In the genomic region with DNA sequence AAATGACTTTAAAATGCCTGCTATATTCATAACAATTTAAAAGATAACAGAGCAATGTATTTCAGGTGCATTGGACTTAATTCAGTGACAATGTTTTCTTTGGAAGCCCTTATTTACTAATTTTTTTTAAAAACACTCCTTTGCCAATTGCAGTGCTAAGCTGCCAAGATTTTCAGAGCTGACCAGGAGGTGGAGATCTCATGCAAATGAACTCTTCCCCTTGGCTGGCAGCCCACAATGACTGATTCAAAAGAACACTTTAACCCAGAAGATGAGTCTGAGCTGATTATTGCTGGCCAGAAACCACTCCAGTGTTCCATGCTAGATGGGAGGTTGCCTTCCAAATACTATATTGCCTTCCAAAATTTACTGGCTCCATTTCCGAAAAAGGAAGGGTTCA, we compare ENCODE assay signal across 9 cellular contexts.
DNase-seq lines count a peak whose midpoint lies in the region; ATAC-seq and TF ChIP-seq lines count a peak whose summit lies in the region.
"Had no signal": no experiment of that assay in that cellular context is flagged by ENCODE, and none has a peak within 500 bp of the region (broad histone marks: within the 10 kb centered on the region; RNA-seq: fewer than 3 reads in every experiment).

No MANE protein-coding gene starts in this region.

- H3K4me3 ChIP-seq in GM12865 (ENCODE audit: low read depth, low read length) (no peak overlapping the region), endodermal cell (ENCODE audit: low read length) (no peak overlapping the region), neural progenitor cell (no peak overlapping the region)

- H3K27ac Mint-ChIP-seq in endodermal cell, result no peak overlapping the region
- no peak overlapping the region for H3K27ac Mint-ChIP-seq in neural progenitor cell
- H3K27ac Mint-ChIP-seq in natural killer cell treated with Interleukin-12 subunit alpha and Interleukin-12 subunit beta and Interleukin-15 and Interleukin-18, amount 100 ng/mL, for 72 hours, result no peak overlapping the region
- H3K27ac Mint-ChIP-seq: dendritic cell treated with granulocyte-macrophage colony-stimulating factor and Interleukin-4, amounts not matched to agents 40 ng/mL and 50 ng/mL, for 4 days had no signal

- H3K4me1 ChIP-seq in endodermal cell (ENCODE audit: control insufficient read depth, insufficient read depth, low read length), result no peaks in the 10 kb centered on the region
- peaks cover 10% of the 10 kb centered on the region for H3K4me1 ChIP-seq in neural progenitor cell

- H3K27ac ChIP-seq in endodermal cell (ENCODE audit: low read depth, low read length) (no peak overlapping the region), neural progenitor cell (no peak overlapping the region)

- no peaks in the 10 kb centered on the region for H3F3A ChIP-seq in neural progenitor cell (ENCODE audit: low read depth)

- H3K27me3 Mint-ChIP-seq in endodermal cell (ENCODE audit: insufficient read depth) (no peaks in the 10 kb centered on the region), neural progenitor cell (ENCODE audit: insufficient read depth, low read depth) (no peaks in the 10 kb centered on the region)
- peaks cover 2 to 8% of the 10 kb centered on the region in 2 donors for H3K27me3 Mint-ChIP-seq in natural killer cell treated with Interleukin-12 subunit alpha and Interleukin-12 subunit beta and Interleukin-15 and Interleukin-18, amount 100 ng/mL, for 72 hours
- H3K27me3 Mint-ChIP-seq: dendritic cell treated with granulocyte-macrophage colony-stimulating factor and Interleukin-4, amounts not matched to agents 40 ng/mL and 50 ng/mL, for 4 days had no signal

- no peaks in the 10 kb centered on the region for H3K27me3 ChIP-seq in endodermal cell (ENCODE audit: control insufficient read depth, insufficient read depth, low read length, poor library complexity, severe bottlenecking)
- H3K27me3 ChIP-seq in neural progenitor cell, result no peaks in the 10 kb centered on the region

- no peak overlapping the region for H3K9ac ChIP-seq in endodermal cell (ENCODE audit: extremely low read depth, low read length, poor library complexity, severe bottlenecking)
- no peak overlapping the region for H3K9ac ChIP-seq in neural progenitor cell

- H3K4me1 Mint-ChIP-seq in endodermal cell, result peaks cover 10% of the 10 kb centered on the region
- peaks cover 6% of the 10 kb centered on the region for H3K4me1 Mint-ChIP-seq in neural progenitor cell
- H3K4me1 Mint-ChIP-seq in natural killer cell treated with Interleukin-12 subunit alpha and Interleukin-12 subunit beta and Interleukin-15 and Interleukin-18, amount 100 ng/mL, for 72 hours (ENCODE audit: low read depth in 2 of 2), result no peaks in the 10 kb centered on the region

- WGBS in endodermal cell (ENCODE audit: insufficient coverage in 1 of 2, insufficient read length in 1 of 2), 2 experiments, result 63% methylated on average over 1 of the region's 1 CpG

- no peak overlapping the region for H3K4me3 Mint-ChIP-seq in endodermal cell
- no peak overlapping the region for H3K4me3 Mint-ChIP-seq in neural progenitor cell
- H3K4me3 Mint-ChIP-seq in natural killer cell treated with Interleukin-12 subunit alpha and Interleukin-12 subunit beta and Interleukin-15 and Interleukin-18, amount 100 ng/mL, for 72 hours, result no peak overlapping the region
- H3K4me3 Mint-ChIP-seq: dendritic cell treated with granulocyte-macrophage colony-stimulating factor and Interleukin-4, amounts not matched to agents 40 ng/mL and 50 ng/mL, for 4 days had no signal

- H3K36me3 Mint-ChIP-seq in endodermal cell (ENCODE audit: low read depth), result no peaks in the 10 kb centered on the region
- H3K36me3 Mint-ChIP-seq in neural progenitor cell, result no peaks in the 10 kb centered on the region
- no peaks in the 10 kb centered on the region for H3K36me3 Mint-ChIP-seq in natural killer cell treated with Interleukin-12 subunit alpha and Interleukin-12 subunit beta and Interleukin-15 and Interleukin-18, amount 100 ng/mL, for 72 hours

- H3K4me2 ChIP-seq in neural progenitor cell, result no peak overlapping the region

- DNase-seq in GM12865 (ENCODE audit: low read depth), result peak; percentile 9
- peak; percentile 40 for DNase-seq in NCI-H748 (lab: John Stamatoyannopoulos, UW; ENCODE audit: unreplicated experiment)
- peak; percentile 73 for DNase-seq in endodermal cell
- peak; percentile 68 for DNase-seq in neural progenitor cell (ENCODE audit: low spot score)
- no peak for DNase-seq in natural killer cell treated with Interleukin-12 subunit alpha and Interleukin-12 subunit beta and Interleukin-15 and Interleukin-18, amount 100 ng/mL, for 72 hours (ENCODE audit: low spot score)
- no peak for DNase-seq in activated CD4-positive, alpha-beta T cell treated with anti-CD3 and anti-CD28 coated beads, Interleukin-2, amount 50 U/mL, for 1 hour
- no peak for DNase-seq in NCI-H2227 treated with DMSO at 0.1 percent for 48 hours (lab: John Stamatoyannopoulos, UW)

- ATAC-seq in natural killer cell treated with Interleukin-12 subunit alpha and Interleukin-12 subunit beta and Interleukin-15 and Interleukin-18, amount 100 ng/mL, for 72 hours, result no peak
- no peak for ATAC-seq in HG03565 (IDR thresholded peaks at IDR 0.05; ENCODE audit: unreplicated experiment)

- H3K9me3 ChIP-seq in endodermal cell (ENCODE audit: control insufficient read depth, low read length) (no peaks in the 10 kb centered on the region), neural progenitor cell (ENCODE audit: low read depth) (no peaks in the 10 kb centered on the region)

- no peaks in the 10 kb centered on the region for H4K20me1 ChIP-seq in neural progenitor cell (ENCODE audit: low read depth)

- H3K79me2 ChIP-seq in neural progenitor cell (ENCODE audit: low read depth), result no peaks in the 10 kb centered on the region

- H3K9me3 Mint-ChIP-seq in endodermal cell (no peaks in the 10 kb centered on the region), neural progenitor cell (no peaks in the 10 kb centered on the region)
- H3K9me3 Mint-ChIP-seq in natural killer cell treated with Interleukin-12 subunit alpha and Interleukin-12 subunit beta and Interleukin-15 and Interleukin-18, amount 100 ng/mL, for 72 hours, result no peaks in the 10 kb centered on the region
- H3K9me3 Mint-ChIP-seq: dendritic cell treated with granulocyte-macrophage colony-stimulating factor and Interleukin-4, amounts not matched to agents 40 ng/mL and 50 ng/mL, for 4 days had no signal

- no peaks in the 10 kb centered on the region for H3K36me3 ChIP-seq in endodermal cell (ENCODE audit: control insufficient read depth, insufficient read depth, low read length)
- no peaks in the 10 kb centered on the region for H3K36me3 ChIP-seq in neural progenitor cell

- TF ChIP-seq CTCF in GM12865 (IDR thresholded peaks at IDR 0.05; ENCODE audit: insufficient read depth, low read depth, low read length, missing control alignments), result no peak
- peak; percentile 55 for TF ChIP-seq CTCF in endodermal cell (conservative IDR thresholded peaks at IDR 0.05)
- TF ChIP-seq CTCF in neural progenitor cell (IDR thresholded peaks at IDR 0.05), result peak; percentile 39

- H2AFZ ChIP-seq in neural progenitor cell (replicated peaks), result no peak overlapping the region

Comparison
In these comparisons a context has a peak if more than half of its experiments do, and no peak if none do; other contexts are left out.
1. DNase-seq: peak in GM12865 (single experiment), NCI-H748 (single experiment), endodermal cell (single experiment) and neural progenitor cell (single experiment); none in natural killer cell treated with Interleukin-12 subunit alpha and Interleukin-12 subunit beta and Interleukin-15 and Interleukin-18, amount 100 ng/mL, for 72 hours (single experiment), activated CD4-positive, alpha-beta T cell treated with anti-CD3 and anti-CD28 coated beads, Interleukin-2, amount 50 U/mL, for 1 hour (single experiment) and NCI-H2227 treated with DMSO at 0.1 percent for 48 hours (single experiment).